Comparison of ENCODE assay signal across 1 cellular context in genomic region chr2:85810376-85811172, GRCh38.
TF ChIP-seq lines count a peak whose summit lies in the region.

No MANE protein-coding gene starts in this region.

TF ChIP-seq in GM23338, 12 proteins besides CTCF, POLR2A, EP300 and RAD21 (continued from another document):
- TF ChIP-seq ZNF462 (CRISPR knock-in tag; IDR thresholded peaks at IDR 0.05), result no peak
- no peak for TF ChIP-seq CREB1 (CRISPR knock-in tag; IDR thresholded peaks at IDR 0.05; ENCODE audit: low read depth)
- no peak for TF ChIP-seq NANOG (IDR thresholded peaks at IDR 0.05; ENCODE audit: borderline replicate concordance)
- TF ChIP-seq JUNB (IDR thresholded peaks at IDR 0.05; ENCODE audit: unreplicated experiment), result no peak
TF ChIP-seq in GM23338: peak in this region for 0.
